In genomic region chr19:7401694-7402093, GRCh38 we compare ENCODE assay signal across 1 cellular context.
TF ChIP-seq lines count a peak whose summit lies in the region.

No MANE protein-coding gene starts in this region.

TF ChIP-seq in K562, 482 proteins besides CTCF, POLR2A, EP300 and RAD21:
- TF ChIP-seq BCOR (IDR thresholded peaks at IDR 0.05) (peak; percentile 52; the same call in 1 of the 2 replicates), STAT6 (CRISPR knock-in tag; IDR thresholded peaks at IDR 0.05) (no peak), ZNF146 (CRISPR knock-in tag; IDR thresholded peaks at IDR 0.05; ENCODE audit: unreplicated experiment) (peak; percentile 97), KDM1A (IDR thresholded peaks at IDR 0.05) (0 out of 4 replicates have a peak, but pooled peaks have one; percentile 10 to 17), SMARCA4 (IDR thresholded peaks at IDR 0.05) (no peak), ZNF699 (CRISPR knock-in tag; IDR thresholded peaks at IDR 0.05; ENCODE audit: insufficient replicate concordance) (no peak), THAP7 (CRISPR knock-in tag; IDR thresholded peaks at IDR 0.05) (no peak), RCOR1 (IDR thresholded peaks at IDR 0.05; ENCODE audit: borderline replicate concordance in 1 of 2, low read depth in 2 of 2, low read length in 2 of 2) (peak in 1 of 2 experiments; percentile 23; a peak in 1 of 4 replicates), RBM25 (IDR thresholded peaks at IDR 0.05; ENCODE audit: low read depth, low read length, severe bottlenecking) (peak; percentile 84)
TF ChIP-seq in K562: peak in this region for 5.
